In the genomic region with DNA sequence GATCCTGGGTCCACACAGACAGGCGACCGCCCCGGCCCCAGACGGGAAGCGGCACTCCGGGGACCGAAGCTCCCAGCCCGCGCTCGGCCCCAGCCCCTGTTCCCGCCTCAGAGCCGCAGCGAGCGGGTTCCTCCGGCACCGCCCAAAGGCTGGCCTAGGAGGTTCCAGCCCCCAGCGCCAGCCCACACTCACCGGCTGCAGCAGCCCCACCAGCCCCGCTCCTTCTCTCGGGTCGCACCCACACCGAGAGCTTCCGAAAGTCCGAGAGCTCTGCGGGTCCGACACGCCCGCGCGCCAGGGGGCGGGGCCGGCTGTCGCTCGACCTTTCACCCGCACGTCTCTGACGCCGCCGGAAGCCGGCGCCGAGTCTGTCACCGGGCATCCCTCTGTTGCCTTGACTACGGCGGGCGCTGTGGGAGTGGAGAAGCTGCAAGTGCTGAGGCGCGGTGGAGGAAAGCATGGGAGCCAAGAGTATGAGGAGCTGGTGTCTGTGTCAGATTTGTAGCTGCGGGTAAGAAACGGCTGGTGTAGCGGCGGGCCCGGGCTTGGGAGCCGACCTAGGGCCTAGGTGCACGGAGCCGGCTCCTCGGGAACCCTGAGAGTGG, we compare ENCODE assay signal across 8 cellular contexts. TPM values are rescaled to one million over a fixed set of nuclear protein-coding genes. Genes with fewer than 3 reads are reported as not detected.
DNase-seq lines count a peak whose midpoint lies in the region; ATAC-seq and TF ChIP-seq lines count a peak whose summit lies in the region.

Gene EFL1, minus strand, starts transcription at position 313 of the 605 bp plus-strand sequence. CDS start 956 bp downstream, outside the sequence.
Gene SAXO2, plus strand, starts transcription at position 397 of the 605 bp plus-strand sequence. Its CDS starts 62 bp downstream, at position 459.

- peaks cover 4% of the 10 kb centered on the region; the same call in 1 of the 2 replicates for H3K36me3 Mint-ChIP-seq in WTC11

- H3K4me1 Mint-ChIP-seq in WTC11 = peaks cover 38% of the 10 kb centered on the region

- ATAC-seq in GM18870 (IDR thresholded peaks at IDR 0.05; ENCODE audit: unreplicated experiment) = peak; percentile 81
- ATAC-seq in HG03108 (IDR thresholded peaks at IDR 0.05; ENCODE audit: unreplicated experiment) = peak; percentile 99
- ATAC-seq in WTC11 = peak; percentile 91

- H3K9me3 Mint-ChIP-seq in WTC11 = no peaks in the 10 kb centered on the region

- H3K4me3 Mint-ChIP-seq in WTC11 = peak within 1 kb of the TSS; percentile 88

- POLR2A ChIA-PET in AG04449 (lab: Yijun Ruan, JAX) = interaction anchor here (0.7 to 1.4 kb wide), 2 partner anchors 217 to 1125 kb away, joined by 3 to 5 read pairs; partner anchors contain the start of gene MEX3B
- POLR2A ChIA-PET in WTC11 (lab: Charles Lee) = interaction anchor here (0.5 kb wide), 1 partner anchor 322 kb away, joined by 3 read pairs; no protein-coding TSS in a partner anchor

- peak within 1 kb of the TSS; percentile 55; the same call in 1 of the 2 replicates for H3K27ac Mint-ChIP-seq in WTC11

- CTCF ChIA-PET in AG04449 (lab: Yijun Ruan, JAX) = interaction anchor here (1.2 kb wide), 1 partner anchor 19 kb away, joined by 7 read pairs; no protein-coding TSS in a partner anchor
- CTCF ChIA-PET in WTC11 (lab: Charles Lee) = interaction anchor here (0.8 to 1.6 kb wide), 5 partner anchors 18 to 199 kb away, joined by 3 to 10 read pairs (median 6); no protein-coding TSS in a partner anchor

- DNase-seq in AG04449 (ENCODE audit: low read depth, low spot score) = no peak
- peak; percentile 31 for DNase-seq in NCI-H2196 treated with DMSO at 0.1 percent for 48 hours (lab: John Stamatoyannopoulos, UW; ENCODE audit: unreplicated experiment)
- peak; percentile 92 for DNase-seq in WTC11 (ENCODE audit: low spot score)
- DNase-seq in central memory CD4-positive, alpha-beta T cell = peak; percentile 90
- DNase-seq in inferior parietal cortex (ENCODE audit: extremely low spot score) = peak; percentile 90
- DNase-seq in stimulated activated CD4-positive, alpha-beta T cell treated with anti-CD3 and anti-CD28 coated beads, Interleukin-12 subunit alpha, Interleukin-12 subunit beta, amount 100 ng/mL, for 24 hours (ENCODE audit: low read depth in 2 of 2) = peak; percentile 87 to 94

- no peak for TF ChIP-seq CTCF in AG04449 (IDR thresholded peaks at IDR 0.05; ENCODE audit: insufficient read depth, low read length, missing control alignments)
- TF ChIP-seq CTCF in WTC11 (IDR thresholded peaks at IDR 0.05) = no peak

- H3K27me3 Mint-ChIP-seq in WTC11 (ENCODE audit: low read depth) = no peaks in the 10 kb centered on the region

- peak within 1 kb of the TSS; percentile 79 for H3K4me3 ChIP-seq in AG04449 (ENCODE audit: low read depth, low read length)

TF ChIP-seq in WTC11, 78 proteins besides CTCF, POLR2A, EP300 and RAD21 (continues in another document):
- TF ChIP-seq HMGA2 (CRISPR knock-in tag; IDR thresholded peaks at IDR 0.05) (no peak), CBFB (CRISPR knock-in tag; IDR thresholded peaks at IDR 0.05; ENCODE audit: low read depth) (no peak), ZNF121 (CRISPR knock-in tag; IDR thresholded peaks at IDR 0.05) (no peak), JUN (CRISPR knock-in tag; IDR thresholded peaks at IDR 0.05) (no peak), PRDM15 (CRISPR knock-in tag; IDR thresholded peaks at IDR 0.05) (no peak), ZSCAN18 (CRISPR knock-in tag; IDR thresholded peaks at IDR 0.05) (no peak), FOXP1 (CRISPR knock-in tag; IDR thresholded peaks at IDR 0.05; ENCODE audit: borderline replicate concordance) (peak; percentile 25; the same call in 1 of the 2 replicates), ETV6 (CRISPR knock-in tag; IDR thresholded peaks at IDR 0.05) (0 out of 2 replicates have a peak, but pooled peaks have one; percentile 13), SP1 (CRISPR knock-in tag; conservative IDR thresholded peaks at IDR 0.05) (peak; percentile 85), USF1 (CRISPR knock-in tag; IDR thresholded peaks at IDR 0.05) (peak; percentile 39; the same call in 1 of the 2 replicates), GTF2I (CRISPR knock-in tag; conservative IDR thresholded peaks at IDR 0.05) (no peak), IRF1 (CRISPR knock-in tag; IDR thresholded peaks at IDR 0.05) (no peak), GRHL2 (CRISPR knock-in tag; IDR thresholded peaks at IDR 0.05; ENCODE audit: insufficient replicate concordance, severe bottlenecking) (no peak), FOXK1 (CRISPR knock-in tag; IDR thresholded peaks at IDR 0.05) (peak; percentile 46; the same call in 1 of the 2 replicates), TEAD1 (CRISPR knock-in tag; IDR thresholded peaks at IDR 0.05) (peak; percentile 45; the same call in 1 of the 2 replicates), CREB1 (CRISPR knock-in tag; IDR thresholded peaks at IDR 0.05) (no peak)
- TF ChIP-seq, protein P1, sequence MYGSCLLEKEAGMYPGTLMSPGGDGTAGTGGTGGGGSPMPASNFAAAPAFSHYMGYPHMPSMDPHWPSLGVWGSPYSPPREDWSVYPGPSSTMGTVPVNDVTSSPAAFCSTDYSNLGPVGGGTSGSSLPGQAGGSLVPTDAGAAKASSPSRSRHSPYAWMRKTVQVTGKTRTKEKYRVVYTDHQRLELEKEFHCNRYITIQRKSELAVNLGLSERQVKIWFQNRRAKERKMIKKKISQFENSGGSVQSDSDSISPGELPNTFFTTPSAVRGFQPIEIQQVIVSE (CRISPR knock-in tag; IDR thresholded peaks at IDR 0.05; ENCODE audit: borderline replicate concordance) = no peak

RNA-seq across cellular contexts. Expression of gene EFL1, which starts in this region (rescaled TPM):
- 25.4 to 27.5 TPM (median 25.4 TPM) in 3 replicates for total RNA-seq in WTC11 (2021)

RNA-seq across cellular contexts. Expression of gene SAXO2, which starts in this region (rescaled TPM):
- total RNA-seq in WTC11 (2021) = 1.9 to 3.8 TPM (median 2.7 TPM) in 3 replicates
